12 cellular contexts compared by ENCODE assay signal in the genomic region with DNA sequence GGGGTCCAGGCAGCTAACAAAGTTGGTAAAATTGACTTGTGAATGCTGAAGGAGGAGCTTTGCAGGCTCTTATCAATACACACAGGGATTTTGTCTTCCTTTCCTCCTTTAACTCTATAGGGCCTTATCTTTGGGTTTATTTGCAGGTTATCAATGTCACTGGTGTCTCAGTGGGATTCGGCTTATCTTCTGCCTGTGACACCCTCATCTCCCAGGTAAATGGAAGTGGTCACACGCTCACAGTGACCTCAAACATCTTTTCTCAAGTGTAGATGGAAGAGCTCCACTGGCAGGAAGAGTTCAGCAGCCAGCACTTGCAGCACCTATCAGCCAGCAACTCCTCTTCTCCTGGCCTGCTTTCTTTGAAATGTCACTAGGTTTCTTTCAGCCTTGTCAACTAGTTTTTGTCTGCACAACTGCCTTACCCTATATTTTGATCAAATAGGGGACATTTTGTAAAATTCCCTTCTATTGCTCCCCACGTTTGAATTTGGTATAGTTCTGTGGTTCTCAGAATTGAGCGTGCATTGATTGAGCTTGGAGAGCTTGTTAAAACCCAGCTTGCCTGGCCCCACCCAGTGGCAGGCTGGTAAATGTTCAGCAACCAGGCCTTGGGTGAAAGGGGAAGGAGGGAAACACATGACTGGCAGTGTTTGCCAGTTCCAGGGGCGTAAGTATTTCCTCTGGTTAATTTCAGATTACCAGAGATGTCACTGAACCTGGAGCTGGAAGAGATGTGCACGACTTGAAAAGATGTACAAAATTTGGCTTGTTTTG. TPM values are rescaled to one million over a fixed set of nuclear protein-coding genes. Genes with fewer than 3 reads are reported as not detected.
DNase-seq lines count a peak whose midpoint lies in the region; ATAC-seq, FAIRE-seq and TF ChIP-seq lines count a peak whose summit lies in the region.
"Had no signal": no experiment of that assay in that cellular context is flagged by ENCODE, and none has a peak within 500 bp of the region (broad histone marks: within the 10 kb centered on the region; RNA-seq: fewer than 3 reads in every experiment).

No MANE protein-coding gene starts in this region.

- H3K36me3 ChIP-seq in pancreas = no peaks in the 10 kb centered on the region

- intact Hi-C loops in pancreas (cut with DNase I) = no loop called here

- H3K4me3 ChIP-seq in pancreas = no peak overlapping the region

- TF ChIP-seq CTCF in GM10248 (IDR thresholded peaks at IDR 0.05; ENCODE audit: control extremely low read depth, extremely low read depth, low read depth, missing control alignments) (peak; percentile 14), foreskin keratinocyte (conservative IDR thresholded peaks at IDR 0.05) (peak; percentile 28), pancreas (IDR thresholded peaks at IDR 0.05) (no peak), GM13977 (IDR thresholded peaks at IDR 0.05; ENCODE audit: extremely low read depth, insufficient read depth, missing control alignments) (no peak)

- no peak for FAIRE-seq in pancreas (lab: Jason Lieb, UNC)

- DNase-seq in GM10248 (ENCODE audit: extremely low spot score) (no peak), NOMO-1 (lab: John Stamatoyannopoulos, UW; ENCODE audit: unreplicated experiment in 2 of 2) (peak; percentile 63 to 73), foreskin keratinocyte (no peak), pancreas (peak in 1 of 6 donors; percentile 24), GM13977 (ENCODE audit: low spot score) (no peak), NCI-H128 (lab: John Stamatoyannopoulos, UW; ENCODE audit: unreplicated experiment) (no peak)
- DNase-seq: activated CD8-positive, alpha-beta memory T cell treated with anti-CD3 and anti-CD28 coated beads, Interleukin-2, amount 50 U/mL, for 4 hours; EL; NCI-H526 treated with DMSO at 0.1 percent for 48 hours had no signal

- H3K27ac ChIP-seq in foreskin keratinocyte (no peak overlapping the region), pancreas (no peak overlapping the region)
- H3K27ac ChIP-seq: HL-60 had no signal

- CTCF ChIA-PET in GM10248 (lab: Yijun Ruan, JAX) = interaction anchor here (1.1 to 1.5 kb wide), 4 partner anchors 10 to 34 kb away, joined by 3 to 4 read pairs (median 3); no protein-coding TSS in a partner anchor

- POLR2A ChIA-PET in GM10248 (lab: Yijun Ruan, JAX) = no interaction called here

- in situ Hi-C loops in GM13977 (cut with MboI; ENCODE audit: low pct_unique_long_range_greater_than_20kb, low sequenced_read_pairs, unreplicated experiment) = no loop called here

- WGBS in pancreas, 2 donors = 35 to 37% methylated on average over 6 of the region's 6 CpGs

- H3K27me3 ChIP-seq in foreskin keratinocyte (no peaks in the 10 kb centered on the region), pancreas (no peaks in the 10 kb centered on the region)

- no peaks in the 10 kb centered on the region for H3K9me3 ChIP-seq in pancreas

- no peak for ATAC-seq in foreskin keratinocyte
- ATAC-seq in pancreas = peak in 3 of 4 donors; percentile 77 to 83 (median 79)
- no peak for ATAC-seq in GM21825 (IDR thresholded peaks at IDR 0.05; ENCODE audit: unreplicated experiment)
- no peak for ATAC-seq in HG02840 (IDR thresholded peaks at IDR 0.05; ENCODE audit: low FRiP score, unreplicated experiment)

- H3K4me1 ChIP-seq in foreskin keratinocyte (no peaks in the 10 kb centered on the region), pancreas (no peaks in the 10 kb centered on the region)

RNA-seq across cellular contexts. Expression of gene SLC47A1, which starts 12.8 kb away (rescaled TPM):
- 1.8 and 2.0 TPM in 2 replicates for total RNA-seq in foreskin keratinocyte
- polyA plus RNA-seq in foreskin keratinocyte = 1.3 and 1.4 TPM in 2 replicates
- under 1 TPM in 5 of 6 donors, not detected in 1; 0.12 to 0.97 (median 0.73) TPM for total RNA-seq in pancreas
- polyA plus RNA-seq in pancreas = under 1 TPM; 0.14 to 0.49 TPM

Comparison
In these comparisons a context has a peak if more than half of its experiments do, and no peak if none do; other contexts are left out.
1. DNase-seq: peak in NOMO-1 (2 of 2); none in GM10248 (single experiment), foreskin keratinocyte (0 of 2), GM13977 (single experiment) and NCI-H128 (single experiment).
2. CTCF ChIP-seq: peak in GM10248 (single experiment) and foreskin keratinocyte (single experiment); none in pancreas (0 of 4) and GM13977 (single experiment).
3. ATAC-seq: peak in pancreas (3 of 4); none in foreskin keratinocyte (single experiment), GM21825 (single experiment) and HG02840 (single experiment).